2 cellular contexts compared by ENCODE assay signal in genomic region chr11:73170140-73170539, GRCh38.
TF ChIP-seq lines count a peak whose summit lies in the region.

No MANE protein-coding gene starts in this region.

TF ChIP-seq in SK-N-SH treated with all-trans-retinoic acid at 6 μM for 48 hours, 23 proteins besides CTCF, POLR2A, EP300 and RAD21:
- no peak for TF ChIP-seq TSHZ2 (CRISPR knock-in tag; IDR thresholded peaks at IDR 0.05)
- TF ChIP-seq ARNTL (CRISPR knock-in tag; IDR thresholded peaks at IDR 0.05; ENCODE audit: borderline replicate concordance, low read depth): no peak
- TF ChIP-seq ZFP30 (CRISPR knock-in tag; IDR thresholded peaks at IDR 0.05): no peak
- TF ChIP-seq OSR1 (CRISPR knock-in tag; IDR thresholded peaks at IDR 0.05): no peak
- TF ChIP-seq PPARA (CRISPR knock-in tag; IDR thresholded peaks at IDR 0.05; ENCODE audit: borderline replicate concordance): no peak
- TF ChIP-seq GLIS3 (CRISPR knock-in tag; IDR thresholded peaks at IDR 0.05): no peak
- no peak for TF ChIP-seq CSDC2 (CRISPR knock-in tag; IDR thresholded peaks at IDR 0.05)
- TF ChIP-seq ESRRG (CRISPR knock-in tag; IDR thresholded peaks at IDR 0.05): no peak
- TF ChIP-seq SNAI2 (CRISPR knock-in tag; IDR thresholded peaks at IDR 0.05): no peak
- no peak for TF ChIP-seq TCF4 (CRISPR knock-in tag; IDR thresholded peaks at IDR 0.05; ENCODE audit: borderline replicate concordance)
- TF ChIP-seq PATZ1 (CRISPR knock-in tag; IDR thresholded peaks at IDR 0.05; ENCODE audit: borderline replicate concordance): no peak
- no peak for TF ChIP-seq RARB (CRISPR knock-in tag; IDR thresholded peaks at IDR 0.05)
- TF ChIP-seq ZFP3 (CRISPR knock-in tag; IDR thresholded peaks at IDR 0.05): no peak
- TF ChIP-seq CSRNP3 (CRISPR knock-in tag; IDR thresholded peaks at IDR 0.05): no peak
- TF ChIP-seq TOX (CRISPR knock-in tag; IDR thresholded peaks at IDR 0.05; ENCODE audit: borderline replicate concordance): no peak
- no peak for TF ChIP-seq ISL1 (CRISPR knock-in tag; IDR thresholded peaks at IDR 0.05)

TF ChIP-seq in SK-N-SH, 30 proteins besides CTCF, POLR2A, EP300 and RAD21 (continued from another document):
- no peak for TF ChIP-seq USF1 (IDR thresholded peaks at IDR 0.05; ENCODE audit: borderline replicate concordance, low read depth)
- no peak for TF ChIP-seq REST (IDR thresholded peaks at IDR 0.05; ENCODE audit: low read depth, low read length)
- no peak for TF ChIP-seq NFIC (IDR thresholded peaks at IDR 0.05; ENCODE audit: borderline replicate concordance)
- no peak for TF ChIP-seq JUND (IDR thresholded peaks at IDR 0.05)
- TF ChIP-seq FOXJ3 (CRISPR knock-in tag; IDR thresholded peaks at IDR 0.05): no peak
- no peak for TF ChIP-seq USF2 (IDR thresholded peaks at IDR 0.05; ENCODE audit: borderline replicate concordance, low read depth, low read length)
- no peak for TF ChIP-seq SIN3A (IDR thresholded peaks at IDR 0.05; ENCODE audit: borderline replicate concordance, low read depth, low read length)
TF ChIP-seq in SK-N-SH: peak in this region for 0.
